ENCODE assay signal across 16 cellular contexts in the genomic region with DNA sequence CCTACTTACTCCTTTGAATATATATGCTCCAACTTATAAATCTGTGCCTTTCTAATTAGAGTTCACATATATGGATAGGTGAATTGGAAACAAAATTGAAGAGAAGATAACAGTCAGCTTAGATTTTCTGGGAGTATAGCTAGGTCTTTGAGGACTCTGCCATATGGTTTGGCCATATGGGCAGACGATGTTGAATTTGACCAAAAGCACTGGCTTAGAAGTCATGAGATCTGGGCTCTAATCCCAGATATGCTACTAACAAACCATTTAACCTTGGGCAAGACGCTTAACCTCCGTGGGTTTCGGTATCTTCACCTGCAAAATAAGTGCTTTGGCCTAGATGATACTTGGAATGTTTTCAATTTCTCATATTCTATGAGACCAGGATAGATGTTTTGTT.
"Had no signal": no experiment of that assay in that cellular context is flagged by ENCODE, and none has a peak within 500 bp of the region (broad histone marks: within the 10 kb centered on the region; RNA-seq: fewer than 3 reads in every experiment).

No MANE protein-coding gene starts in this region.

- DNase-seq: effector memory CD8-positive, alpha-beta T cell; gastrocnemius medialis; islet precursor cell; mammary epithelial cell; naive thymus-derived CD4-positive, alpha-beta T cell; nephron progenitor cell; psoas muscle; retina; right lobe of liver; stimulated activated CD4-positive, alpha-beta T cell treated with anti-CD3 and anti-CD28 coated beads, Interleukin-15, amount 100 ng/mL, for 24 hours; stimulated activated CD4-positive, alpha-beta T cell treated with anti-CD3 and anti-CD28 coated beads, Interleukin-1b, Interleukin-23, amount 100 ng/mL, for 48 hours; stimulated activated CD4-positive, alpha-beta T cell treated with anti-CD3 and anti-CD28 coated beads, Interleukin-4, amount 100 ng/mL, for 24 hours; testis; upper lobe of right lung had no signal

- ATAC-seq: effector memory CD8-positive, alpha-beta T cell; gastrocnemius medialis; left lobe of liver; naive thymus-derived CD4-positive, alpha-beta T cell; psoas muscle; right lobe of liver; stimulated activated memory B cell treated with anti-CD40 and anti-IgM and Interleukin-4, amounts not matched to agents 10 μg/mL and 1 μg/mL and 100 μg/mL, for 72 hours; upper lobe of right lung had no signal
